In genomic region chr22:37559901-37560681, GRCh38 we compare ENCODE assay signal across 1 cellular context.
TF ChIP-seq lines count a peak whose summit lies in the region.

Gene CDC42EP1 (plus strand): TSS chr22:37560480. CDS start chr22:37566350, 5,870 bp downstream.

TF ChIP-seq in HepG2, 621 proteins besides CTCF, POLR2A, EP300 and RAD21 (continued from another document and continues in another):
- TF ChIP-seq RERE (CRISPR knock-in tag; IDR thresholded peaks at IDR 0.05; ENCODE audit: low read depth) (no peak), ZNF816 (CRISPR knock-in tag; IDR thresholded peaks at IDR 0.05; ENCODE audit: borderline replicate concordance) (no peak), IKZF1 (IDR thresholded peaks at IDR 0.05) (no peak), POLR2AphosphoS2 (IDR thresholded peaks at IDR 0.05; ENCODE audit: low read depth, low read length) (no peak), ZNF264 (CRISPR knock-in tag; IDR thresholded peaks at IDR 0.05) (no peak), CREM (IDR thresholded peaks at IDR 0.05) (no peak), CREM (CRISPR knock-in tag; IDR thresholded peaks at IDR 0.05) (no peak), EHMT2 (IDR thresholded peaks at IDR 0.05; ENCODE audit: borderline replicate concordance, low read depth, low read length) (no peak), ZNF563 (CRISPR knock-in tag; IDR thresholded peaks at IDR 0.05) (peak; percentile 42; the same call in 1 of the 2 replicates), CENPX (CRISPR knock-in tag; IDR thresholded peaks at IDR 0.05) (no peak), ZNF644 (CRISPR knock-in tag; IDR thresholded peaks at IDR 0.05; ENCODE audit: low read depth) (no peak), ZNF350 (CRISPR knock-in tag; IDR thresholded peaks at IDR 0.05; ENCODE audit: borderline replicate concordance, low read depth) (no peak), HNRNPUL1 (IDR thresholded peaks at IDR 0.05; ENCODE audit: low read depth, low read length) (no peak), SNAI1 (CRISPR knock-in tag; IDR thresholded peaks at IDR 0.05; ENCODE audit: borderline replicate concordance) (no peak), ZBTB3 (CRISPR knock-in tag; IDR thresholded peaks at IDR 0.05; ENCODE audit: borderline replicate concordance, low read depth) (no peak), ZSCAN31 (CRISPR knock-in tag; IDR thresholded peaks at IDR 0.05; ENCODE audit: low read depth) (peak; percentile 58), ZNF496 (CRISPR knock-in tag; IDR thresholded peaks at IDR 0.05; ENCODE audit: insufficient replicate concordance) (no peak), ZFP36L2 (CRISPR knock-in tag; IDR thresholded peaks at IDR 0.05) (no peak), REXO4 (CRISPR knock-in tag; IDR thresholded peaks at IDR 0.05; ENCODE audit: borderline replicate concordance) (no peak), DMTF1 (CRISPR knock-in tag; IDR thresholded peaks at IDR 0.05) (no peak), ZNF7 (CRISPR knock-in tag; IDR thresholded peaks at IDR 0.05) (no peak), STAG1 (CRISPR knock-in tag; IDR thresholded peaks at IDR 0.05) (no peak), ASH2L (IDR thresholded peaks at IDR 0.05; ENCODE audit: insufficient read length, low read depth, low read length) (no peak), THYN1 (CRISPR knock-in tag; IDR thresholded peaks at IDR 0.05; ENCODE audit: borderline replicate concordance, low read depth) (no peak), ZBTB4 (CRISPR knock-in tag; IDR thresholded peaks at IDR 0.05; ENCODE audit: borderline replicate concordance) (no peak), SP140L (CRISPR knock-in tag; IDR thresholded peaks at IDR 0.05; ENCODE audit: borderline replicate concordance) (no peak), IKZF4 (CRISPR knock-in tag; IDR thresholded peaks at IDR 0.05; ENCODE audit: borderline replicate concordance, low read depth, not compliant biosample characterization) (no peak), ZNF788 (CRISPR knock-in tag; IDR thresholded peaks at IDR 0.05; ENCODE audit: borderline replicate concordance) (peak; percentile 73; the same call in 1 of the 2 replicates), ZC3H4 (CRISPR knock-in tag; IDR thresholded peaks at IDR 0.05; ENCODE audit: borderline replicate concordance) (0 out of 2 replicates have a peak, but pooled peaks have one; percentile 74), KDM4B (CRISPR knock-in tag; IDR thresholded peaks at IDR 0.05) (no peak), ZBTB7B (CRISPR knock-in tag; IDR thresholded peaks at IDR 0.05) (no peak), CSRNP2 (CRISPR knock-in tag; conservative IDR thresholded peaks at IDR 0.05; ENCODE audit: low read depth) (no peak), ZNF121 (CRISPR knock-in tag; IDR thresholded peaks at IDR 0.05) (no peak), ZNF674 (CRISPR knock-in tag; IDR thresholded peaks at IDR 0.05; ENCODE audit: low read depth) (peak; percentile 94; the same call in 1 of the 2 replicates), HNRNPH1 (optimal IDR thresholded peaks at IDR 0.05; ENCODE audit: low read depth, low read length) (no peak), GABPA (IDR thresholded peaks at IDR 0.05; ENCODE audit: low read depth, low read length) (no peak), GABPA (CRISPR knock-in tag; IDR thresholded peaks at IDR 0.05; ENCODE audit: low read depth) (no peak), FOXJ3 (CRISPR knock-in tag; IDR thresholded peaks at IDR 0.05; ENCODE audit: borderline replicate concordance) (no peak), ZSCAN22 (CRISPR knock-in tag; IDR thresholded peaks at IDR 0.05) (no peak), MEF2D (CRISPR knock-in tag; IDR thresholded peaks at IDR 0.05) (0 out of 2 replicates have a peak, but pooled peaks have one; percentile 34), CENPT (CRISPR knock-in tag; IDR thresholded peaks at IDR 0.05; ENCODE audit: low read depth) (no peak), GATAD2A (CRISPR knock-in tag; IDR thresholded peaks at IDR 0.05) (peak; percentile 42), SAFB2 (CRISPR knock-in tag; IDR thresholded peaks at IDR 0.05; ENCODE audit: borderline replicate concordance, low read depth) (0 out of 2 replicates have a peak, but pooled peaks have one; percentile 24), STAT5B (CRISPR knock-in tag; IDR thresholded peaks at IDR 0.05) (no peak), BRCA1 (CRISPR knock-in tag; IDR thresholded peaks at IDR 0.05) (no peak), ATF2 (CRISPR knock-in tag; IDR thresholded peaks at IDR 0.05) (no peak), ATF1 (CRISPR knock-in tag; IDR thresholded peaks at IDR 0.05) (no peak), ETV5 (CRISPR knock-in tag; IDR thresholded peaks at IDR 0.05; ENCODE audit: borderline replicate concordance) (peak; percentile 52; the same call in 1 of the 2 replicates), KDM2A (CRISPR knock-in tag; IDR thresholded peaks at IDR 0.05; ENCODE audit: borderline replicate concordance, low read depth) (peak; percentile 61; the same call in 1 of the 2 replicates)
- TF ChIP-seq, protein P1, sequence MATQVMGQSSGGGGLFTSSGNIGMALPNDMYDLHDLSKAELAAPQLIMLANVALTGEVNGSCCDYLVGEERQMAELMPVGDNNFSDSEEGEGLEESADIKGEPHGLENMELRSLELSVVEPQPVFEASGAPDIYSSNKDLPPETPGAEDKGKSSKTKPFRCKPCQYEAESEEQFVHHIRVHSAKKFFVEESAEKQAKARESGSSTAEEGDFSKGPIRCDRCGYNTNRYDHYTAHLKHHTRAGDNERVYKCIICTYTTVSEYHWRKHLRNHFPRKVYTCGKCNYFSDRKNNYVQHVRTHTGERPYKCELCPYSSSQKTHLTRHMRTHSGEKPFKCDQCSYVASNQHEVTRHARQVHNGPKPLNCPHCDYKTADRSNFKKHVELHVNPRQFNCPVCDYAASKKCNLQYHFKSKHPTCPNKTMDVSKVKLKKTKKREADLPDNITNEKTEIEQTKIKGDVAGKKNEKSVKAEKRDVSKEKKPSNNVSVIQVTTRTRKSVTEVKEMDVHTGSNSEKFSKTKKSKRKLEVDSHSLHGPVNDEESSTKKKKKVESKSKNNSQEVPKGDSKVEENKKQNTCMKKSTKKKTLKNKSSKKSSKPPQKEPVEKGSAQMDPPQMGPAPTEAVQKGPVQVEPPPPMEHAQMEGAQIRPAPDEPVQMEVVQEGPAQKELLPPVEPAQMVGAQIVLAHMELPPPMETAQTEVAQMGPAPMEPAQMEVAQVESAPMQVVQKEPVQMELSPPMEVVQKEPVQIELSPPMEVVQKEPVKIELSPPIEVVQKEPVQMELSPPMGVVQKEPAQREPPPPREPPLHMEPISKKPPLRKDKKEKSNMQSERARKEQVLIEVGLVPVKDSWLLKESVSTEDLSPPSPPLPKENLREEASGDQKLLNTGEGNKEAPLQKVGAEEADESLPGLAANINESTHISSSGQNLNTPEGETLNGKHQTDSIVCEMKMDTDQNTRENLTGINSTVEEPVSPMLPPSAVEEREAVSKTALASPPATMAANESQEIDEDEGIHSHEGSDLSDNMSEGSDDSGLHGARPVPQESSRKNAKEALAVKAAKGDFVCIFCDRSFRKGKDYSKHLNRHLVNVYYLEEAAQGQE (IDR thresholded peaks at IDR 0.05; ENCODE audit: borderline replicate concordance in 1 of 2, low read depth in 1 of 2, low read length in 2 of 2) = no peak
- TF ChIP-seq, protein P2, sequence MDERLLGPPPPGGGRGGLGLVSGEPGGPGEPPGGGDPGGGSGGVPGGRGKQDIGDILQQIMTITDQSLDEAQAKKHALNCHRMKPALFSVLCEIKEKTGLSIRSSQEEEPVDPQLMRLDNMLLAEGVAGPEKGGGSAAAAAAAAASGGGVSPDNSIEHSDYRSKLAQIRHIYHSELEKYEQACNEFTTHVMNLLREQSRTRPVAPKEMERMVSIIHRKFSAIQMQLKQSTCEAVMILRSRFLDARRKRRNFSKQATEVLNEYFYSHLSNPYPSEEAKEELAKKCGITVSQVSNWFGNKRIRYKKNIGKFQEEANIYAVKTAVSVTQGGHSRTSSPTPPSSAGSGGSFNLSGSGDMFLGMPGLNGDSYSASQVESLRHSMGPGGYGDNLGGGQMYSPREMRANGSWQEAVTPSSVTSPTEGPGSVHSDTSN (CRISPR knock-in tag; IDR thresholded peaks at IDR 0.05) = no peak
